In genomic region chr17:72117470-72117747, GRCh38 we compare ENCODE assay signal across 1 cellular context.
TF ChIP-seq lines count a peak whose summit lies in the region.

No MANE protein-coding gene starts in this region.

TF ChIP-seq in A549, 52 proteins besides CTCF, POLR2A, EP300 and RAD21 (continued from another document):
- no peak for TF ChIP-seq ELK1 (IDR thresholded peaks at IDR 0.05; ENCODE audit: low read depth, low read length)
